ENCODE assay signal across 22 cellular contexts in genomic region chr2:85216927-85217326, GRCh38.
DNase-seq lines count a peak whose midpoint lies in the region; ATAC-seq and TF ChIP-seq lines count a peak whose summit lies in the region.
"Had no signal": no experiment of that assay in that cellular context is flagged by ENCODE, and none has a peak within 500 bp of the region (broad histone marks: within the 10 kb centered on the region; RNA-seq: fewer than 3 reads in every experiment).

No MANE protein-coding gene starts in this region.

- intact Hi-C loops in adrenal gland (cut with DNase I), result no loop called here
- intact Hi-C loops in esophagus squamous epithelium (cut with DNase I), result no loop called here

- in situ Hi-C loops in SK-MEL-5 (cut with HindIII; ENCODE audit: low pct_unique_long_range_greater_than_20kb, low sequenced_read_pairs), result no loop called here
- in situ Hi-C loops in GM23248 (cut with MboI), result no loop called here

- H3K4me3 Mint-ChIP-seq in GM23338 (no peak overlapping the region), endothelial cell (ENCODE audit: unreplicated experiment) (no peak overlapping the region), osteocyte (ENCODE audit: unreplicated experiment) (no peak overlapping the region)
- H3K4me3 Mint-ChIP-seq: activated naive CD8-positive, alpha-beta T cell treated with anti-CD3 and anti-CD28 coated beads for 36 hours had no signal

- no peak for TF ChIP-seq POLR2A in Peyer's patch (IDR thresholded peaks at IDR 0.05)
- TF ChIP-seq POLR2A in adrenal gland (IDR thresholded peaks at IDR 0.05), result no peak
- no peak for TF ChIP-seq POLR2A in esophagus squamous epithelium (IDR thresholded peaks at IDR 0.05)

- H4K20me1 ChIP-seq in GM23338 (replicated peaks; ENCODE audit: insufficient read depth) (peaks cover 53% of the 10 kb centered on the region), GM23248 (ENCODE audit: insufficient read depth) (peaks cover 7% of the 10 kb centered on the region; the same call in 1 of the 2 replicates)

- H3K9me3 Mint-ChIP-seq in GM23338, result no peaks in the 10 kb centered on the region
- no peaks in the 10 kb centered on the region for H3K9me3 Mint-ChIP-seq in endothelial cell (ENCODE audit: unreplicated experiment)
- H3K9me3 Mint-ChIP-seq in osteocyte (ENCODE audit: unreplicated experiment), result no peaks in the 10 kb centered on the region
- H3K9me3 Mint-ChIP-seq: activated naive CD8-positive, alpha-beta T cell treated with anti-CD3 and anti-CD28 coated beads for 36 hours; activated T-helper 2 cell treated with anti-CD3 and anti-CD28 coated beads, Interferon-gamma antibody, Interleukin-2, Interleukin-4, amounts not matched to agents 10 μg/mL and 5 μg/mL and 100 μg/mL, durations not matched to agents 14 hours and 24 hours and 36 hours had no signal

- H3K9me3 ChIP-seq in Peyer's patch (no peaks in the 10 kb centered on the region), GM23248 (ENCODE audit: low read depth) (no peaks in the 10 kb centered on the region), adrenal gland (replicated peaks in 1 of 3) (no peaks in the 10 kb centered on the region), esophagus squamous epithelium (no peaks in the 10 kb centered on the region)
- H3K9me3 ChIP-seq: gastrocnemius medialis, right lobe of liver, tibial artery had no signal

- H2AFZ ChIP-seq in GM23338 (no peak overlapping the region), GM23248 (no peak overlapping the region)

- H3K27me3 Mint-ChIP-seq in GM23338 (ENCODE audit: insufficient read depth, low read depth, poor library complexity) (peaks cover 15% of the 10 kb centered on the region), endothelial cell (ENCODE audit: unreplicated experiment) (peaks cover 7% of the 10 kb centered on the region), osteocyte (ENCODE audit: unreplicated experiment) (no peaks in the 10 kb centered on the region)

- peaks cover 10% of the 10 kb centered on the region; the same call in 1 of the 2 replicates for H3F3A ChIP-seq in GM23338 (replicated peaks; ENCODE audit: low read depth)
- H3F3A ChIP-seq in GM23248 (ENCODE audit: insufficient read depth), result peaks cover 20% of the 10 kb centered on the region

- H3K4me1 Mint-ChIP-seq in GM23338 (peaks cover 76% of the 10 kb centered on the region), endothelial cell (ENCODE audit: unreplicated experiment) (peaks cover 39% of the 10 kb centered on the region), osteocyte (ENCODE audit: unreplicated experiment) (peaks cover 55% of the 10 kb centered on the region)
- H3K4me1 Mint-ChIP-seq: activated naive CD8-positive, alpha-beta T cell treated with anti-CD3 and anti-CD28 coated beads for 36 hours had no signal

- H3K27ac Mint-ChIP-seq in GM23338, result 0 out of 2 replicates have a peak overlapping the region, but pooled peaks have one; percentile 85
- H3K27ac Mint-ChIP-seq in endothelial cell (ENCODE audit: unreplicated experiment), result peak overlapping the region; percentile 89
- H3K27ac Mint-ChIP-seq in osteocyte (ENCODE audit: unreplicated experiment), result peak overlapping the region; percentile 100
- H3K27ac Mint-ChIP-seq: activated naive CD8-positive, alpha-beta T cell treated with anti-CD3 and anti-CD28 coated beads for 36 hours; activated T-helper 2 cell treated with anti-CD3 and anti-CD28 coated beads, Interferon-gamma antibody, Interleukin-2, Interleukin-4, amounts not matched to agents 10 μg/mL and 5 μg/mL and 100 μg/mL, durations not matched to agents 14 hours and 24 hours and 36 hours had no signal

- TF ChIP-seq CTCF in GM23338 (conservative IDR thresholded peaks at IDR 0.05; ENCODE audit: low read depth in 2 of 2) (no peak), endothelial cell (IDR thresholded peaks at IDR 0.05; ENCODE audit: unreplicated experiment) (no peak), osteocyte (IDR thresholded peaks at IDR 0.05) (no peak), Peyer's patch (IDR thresholded peaks at IDR 0.05) (no peak), adrenal gland (IDR thresholded peaks at IDR 0.05) (no peak), esophagus squamous epithelium (IDR thresholded peaks at IDR 0.05) (no peak)

- H3K36me3 Mint-ChIP-seq in GM23338 (ENCODE audit: low read depth) (peaks cover 5% of the 10 kb centered on the region; the same call in 2 of the 3 replicates), endothelial cell (ENCODE audit: low read depth, unreplicated experiment) (peaks cover 3% of the 10 kb centered on the region), osteocyte (ENCODE audit: unreplicated experiment) (peaks cover 5% of the 10 kb centered on the region)
- H3K36me3 Mint-ChIP-seq: activated naive CD8-positive, alpha-beta T cell treated with anti-CD3 and anti-CD28 coated beads for 36 hours had no signal

- ATAC-seq in GM23338, result no peak
- ATAC-seq: esophagus mucosa, gastrocnemius medialis, right lobe of liver had no signal

- H3K4me1 ChIP-seq in GM23338 (ENCODE audit: insufficient read depth), result peaks cover 67% of the 10 kb centered on the region
- H3K4me1 ChIP-seq in Peyer's patch, result peaks cover 0 to 7% (median 0%) of the 10 kb centered on the region in 4 donors
- peaks cover 17% of the 10 kb centered on the region for H3K4me1 ChIP-seq in GM23248 (ENCODE audit: insufficient read depth)
- H3K4me1 ChIP-seq in adrenal gland (replicated peaks in 1 of 2), result no peaks in the 10 kb centered on the region
- peaks cover 0 to 33% (median 6%) of the 10 kb centered on the region in 3 donors for H3K4me1 ChIP-seq in esophagus squamous epithelium

- no peak overlapping the region for H3K4me3 ChIP-seq in GM23338
- H3K4me3 ChIP-seq in Peyer's patch, result no peak overlapping the region
- H3K4me3 ChIP-seq in GM23248, result no peak overlapping the region
- H3K4me3 ChIP-seq in adrenal gland, result no peak overlapping the region
- no peak overlapping the region for H3K4me3 ChIP-seq in esophagus squamous epithelium
- H3K4me3 ChIP-seq: gastrocnemius medialis, right lobe of liver, tibial artery had no signal

- H3K27ac ChIP-seq in GM23338 (ENCODE audit: low read depth) (0 out of 2 replicates have a peak overlapping the region, but pooled peaks have one; percentile 97), Peyer's patch (peak overlapping the region in 1 of 4 donors; percentile 72), GM23248 (no peak overlapping the region), adrenal gland (no peak overlapping the region), esophagus squamous epithelium (no peak overlapping the region)
- H3K27ac ChIP-seq: right lobe of liver, tibial artery had no signal

- no peak for DNase-seq in GM23338 (ENCODE audit: low spot score)
- peak; percentile 90 for DNase-seq in SK-MEL-5 (ENCODE audit: low read depth, low spot score)
- no peak for DNase-seq in endothelial cell (ENCODE audit: low spot score)
- no peak for DNase-seq in osteocyte (ENCODE audit: extremely low spot score, unreplicated experiment)
- DNase-seq in Peyer's patch, result no peak
- DNase-seq in GM23248, result no peak
- DNase-seq in adrenal gland, result no peak
- no peak for DNase-seq in esophagus squamous epithelium (lab: John Stamatoyannopoulos, UW)
- DNase-seq: activated CD4-positive, alpha-beta T cell treated with anti-CD3 and anti-CD28 coated beads, Interleukin-2, amount 50 U/mL, for 1 hour; activated naive CD8-positive, alpha-beta T cell treated with anti-CD3 and anti-CD28 coated beads for 36 hours; effector memory CD4-positive, alpha-beta T cell; gastrocnemius medialis; KBM-7; NCI-H2171; NCI-H526; right lobe of liver; stimulated activated CD4-positive, alpha-beta T cell treated with anti-CD3 and anti-CD28 coated beads, Interleukin-4, amount 100 ng/mL, for 4 hours; stimulated activated naive CD4-positive, alpha-beta T cell treated with Interleukin-2 at 50 U/mL for 16 hours; T-helper 9 cell; tibial artery had no signal

- H3K9me2 ChIP-seq in GM23338 (ENCODE audit: insufficient read depth) (no peaks in the 10 kb centered on the region), GM23248 (ENCODE audit: insufficient read depth) (no peaks in the 10 kb centered on the region)

- H3K27me3 ChIP-seq in GM23338 (ENCODE audit: insufficient read depth) (no peaks in the 10 kb centered on the region), Peyer's patch (no peaks in the 10 kb centered on the region), GM23248 (replicated peaks; ENCODE audit: insufficient read depth) (peaks cover 10% of the 10 kb centered on the region; the same call in 1 of the 2 replicates), adrenal gland (no peaks in the 10 kb centered on the region), esophagus squamous epithelium (no peaks in the 10 kb centered on the region)
- H3K27me3 ChIP-seq: gastrocnemius medialis, right lobe of liver, tibial artery had no signal

- H3K4me2 ChIP-seq in GM23338 (peak overlapping the region; percentile 79), GM23248 (ENCODE audit: unreplicated experiment) (no peak overlapping the region)

- H3K36me3 ChIP-seq in GM23338 (ENCODE audit: insufficient read depth), result no peaks in the 10 kb centered on the region
- no peaks in the 10 kb centered on the region for H3K36me3 ChIP-seq in Peyer's patch
- no peaks in the 10 kb centered on the region for H3K36me3 ChIP-seq in GM23248 (ENCODE audit: low read depth)
- no peaks in the 10 kb centered on the region for H3K36me3 ChIP-seq in adrenal gland (replicated peaks in 1 of 2)
- no peaks in the 10 kb centered on the region for H3K36me3 ChIP-seq in esophagus squamous epithelium
- H3K36me3 ChIP-seq: gastrocnemius medialis, right lobe of liver, tibial artery had no signal

- H3K79me2 ChIP-seq in GM23338 (replicated peaks; ENCODE audit: insufficient read depth), result peaks cover 94% of the 10 kb centered on the region
- H3K79me2 ChIP-seq in GM23248 (ENCODE audit: insufficient read depth), result no peaks in the 10 kb centered on the region

- 72 to 77% methylated on average over 4 of the region's 4 CpGs for WGBS in GM23248 (ENCODE audit: low coverage in 1 of 2, low lambda C conversion rate in 2 of 2, missing lambda C conversion rate in 2 of 2), 2 experiments
- WGBS in adrenal gland, 4 donors, result 64 to 81% (median 73%) methylated on average over 4 of the region's 4 CpGs
- WGBS in esophagus squamous epithelium, 2 donors, result 47 to 64% methylated on average over 4 of the region's 4 CpGs

- H3K9ac ChIP-seq in GM23248, result no peak overlapping the region

TF ChIP-seq in GM23338, 12 proteins besides CTCF, POLR2A, EP300 and RAD21 (continues in another document):
- no peak for TF ChIP-seq EZH2 (IDR thresholded peaks at IDR 0.05; ENCODE audit: low read depth, unreplicated experiment)
- no peak for TF ChIP-seq NANOG (IDR thresholded peaks at IDR 0.05; ENCODE audit: borderline replicate concordance)
- TF ChIP-seq ZNF114 (CRISPR knock-in tag; IDR thresholded peaks at IDR 0.05), result no peak
- no peak for TF ChIP-seq POLR2AphosphoS5 (IDR thresholded peaks at IDR 0.05; ENCODE audit: low read depth)
- TF ChIP-seq, protein P1, sequence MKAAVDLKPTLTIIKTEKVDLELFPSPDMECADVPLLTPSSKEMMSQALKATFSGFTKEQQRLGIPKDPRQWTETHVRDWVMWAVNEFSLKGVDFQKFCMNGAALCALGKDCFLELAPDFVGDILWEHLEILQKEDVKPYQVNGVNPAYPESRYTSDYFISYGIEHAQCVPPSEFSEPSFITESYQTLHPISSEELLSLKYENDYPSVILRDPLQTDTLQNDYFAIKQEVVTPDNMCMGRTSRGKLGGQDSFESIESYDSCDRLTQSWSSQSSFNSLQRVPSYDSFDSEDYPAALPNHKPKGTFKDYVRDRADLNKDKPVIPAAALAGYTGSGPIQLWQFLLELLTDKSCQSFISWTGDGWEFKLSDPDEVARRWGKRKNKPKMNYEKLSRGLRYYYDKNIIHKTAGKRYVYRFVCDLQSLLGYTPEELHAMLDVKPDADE (IDR thresholded peaks at IDR 0.05), result no peak
